Comparison of ENCODE assay signal across 17 cellular contexts in the genomic region with DNA sequence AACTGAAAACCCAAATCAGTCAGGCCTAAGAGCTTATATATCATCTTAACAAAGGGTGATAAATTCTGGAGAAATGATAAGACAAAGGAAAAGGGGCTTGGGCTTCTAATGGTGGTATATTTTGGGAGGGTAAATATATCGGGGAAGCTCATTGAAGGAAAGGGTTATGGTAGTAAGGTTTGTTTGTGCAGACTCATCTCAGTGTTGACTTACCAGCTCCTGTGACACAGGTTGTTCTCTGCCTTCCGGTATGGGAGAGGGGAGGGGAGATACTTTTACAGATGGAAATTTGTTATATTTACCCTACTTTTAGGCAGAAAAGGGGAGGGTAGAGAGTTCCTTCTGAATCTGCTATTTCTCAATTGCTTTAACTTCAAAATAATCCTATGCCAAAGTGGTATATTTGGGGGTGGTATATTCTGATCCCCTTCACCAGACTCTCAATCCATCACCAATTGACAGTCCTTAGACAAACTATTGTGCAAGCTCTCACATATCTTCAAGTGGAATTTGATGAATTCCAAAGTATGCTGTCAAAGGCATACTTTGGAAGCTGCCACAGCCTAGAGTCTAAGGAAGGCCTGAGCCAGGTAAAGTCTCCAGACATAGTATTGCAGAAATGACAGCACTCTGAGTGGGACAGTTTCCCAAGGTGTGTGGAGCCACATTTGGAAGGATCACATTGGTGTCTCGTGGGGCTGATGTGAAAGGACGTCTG.
"Had no signal": no experiment of that assay in that cellular context is flagged by ENCODE, and none has a peak within 500 bp of the region (broad histone marks: within the 10 kb centered on the region; RNA-seq: fewer than 3 reads in every experiment).

No MANE protein-coding gene starts in this region.

- H3K4me1 ChIP-seq: gastrocnemius medialis, heart left ventricle, vagina had no signal

- FAIRE-seq: colon had no signal

- DNase-seq: activated CD4-positive, alpha-beta memory T cell treated with anti-CD3 and anti-CD28 coated beads, Interleukin-2, amount 10 ng/mL, durations not matched to agents 7 days and 5 days; activated CD4-positive, CD25-positive, alpha-beta regulatory T cell treated with anti-CD3 and anti-CD28 coated beads, Interleukin-2, amount 50 U/mL, for 72 hours; activated CD8-positive, alpha-beta memory T cell treated with anti-CD3 and anti-CD28 coated beads, Interleukin-2, amount 50 U/mL, for 4 hours; erythroblast; gastrocnemius medialis; heart left ventricle; left cardiac atrium; midbrain; stimulated activated CD4-positive, alpha-beta T cell treated with anti-CD3 and anti-CD28 coated beads, Interleukin-12 subunit alpha, Interleukin-12 subunit beta, amount 100 ng/mL, for 4 hours; stimulated activated CD4-positive, alpha-beta T cell treated with anti-CD3 and anti-CD28 coated beads, Interleukin-2, amount 100 ng/mL, for 24 hours; T-helper 1 cell; T1000; thyroid gland had no signal

- H3K27ac ChIP-seq: gastrocnemius medialis, heart left ventricle, neural progenitor cell, thyroid gland, vagina had no signal

- H3K4me2 ChIP-seq: neural progenitor cell had no signal

- H3K9me3 ChIP-seq: gastrocnemius medialis, thyroid gland, vagina had no signal

- H3K4me3 ChIP-seq: gastrocnemius medialis, heart left ventricle, lung, neural progenitor cell, thyroid gland, vagina had no signal

- ATAC-seq: gastrocnemius medialis, left cardiac atrium had no signal
